Comparison of ENCODE assay signal across 9 cellular contexts in the genomic region with DNA sequence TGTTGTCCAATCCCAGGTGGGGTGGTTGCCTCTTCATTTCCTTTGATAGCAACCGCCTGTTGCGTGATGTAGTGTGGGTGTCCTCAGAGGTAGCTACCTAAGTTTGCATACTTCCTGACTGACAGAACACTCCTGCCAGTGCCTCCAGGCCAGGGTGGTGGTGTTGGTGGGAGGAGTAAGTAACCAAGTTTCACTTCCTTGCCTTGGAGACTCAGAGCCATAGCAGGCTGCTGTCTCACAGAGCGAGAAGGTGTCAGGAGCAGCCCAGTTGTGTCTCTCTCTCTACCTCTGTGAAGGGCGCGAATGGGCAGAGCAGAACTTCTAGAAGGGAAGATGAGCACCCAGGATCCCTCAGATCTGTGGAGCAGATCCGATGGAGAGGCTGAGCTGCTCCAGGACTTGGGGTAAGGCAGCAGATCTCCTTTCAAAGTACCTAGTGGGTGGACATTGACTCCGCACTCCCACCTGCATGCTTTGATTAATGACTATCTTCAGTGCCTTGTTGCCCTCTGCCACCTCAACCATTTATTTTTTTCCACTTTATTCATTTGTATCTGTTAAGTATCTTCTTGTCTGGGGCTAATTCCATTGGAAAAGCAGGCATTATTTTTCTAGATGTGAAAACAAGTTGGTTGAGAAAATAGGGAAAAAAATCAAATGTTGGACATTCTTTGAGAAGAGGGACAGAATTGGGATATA. TPM values are rescaled to one million over a fixed set of nuclear protein-coding genes. Genes with fewer than 3 reads are reported as not detected.
A peak's percentile ranks its signal among the peaks of the same experiment; 100 is the strongest.
DNase-seq lines count a peak whose midpoint lies in the region; ATAC-seq and TF ChIP-seq lines count a peak whose summit lies in the region.
"Had no signal": no experiment of that assay in that cellular context is flagged by ENCODE, and none has a peak within 500 bp of the region (broad histone marks: within the 10 kb centered on the region; RNA-seq: fewer than 3 reads in every experiment).

A gene with protein sequence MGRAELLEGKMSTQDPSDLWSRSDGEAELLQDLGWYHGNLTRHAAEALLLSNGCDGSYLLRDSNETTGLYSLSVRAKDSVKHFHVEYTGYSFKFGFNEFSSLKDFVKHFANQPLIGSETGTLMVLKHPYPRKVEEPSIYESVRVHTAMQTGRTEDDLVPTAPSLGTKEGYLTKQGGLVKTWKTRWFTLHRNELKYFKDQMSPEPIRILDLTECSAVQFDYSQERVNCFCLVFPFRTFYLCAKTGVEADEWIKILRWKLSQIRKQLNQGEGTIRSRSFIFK (plus strand): TSS at position 217 of the 699 bp plus-strand sequence. CDS start 87 bp downstream, at position 304.

- peak; percentile 99 for ATAC-seq in HG02943 (IDR thresholded peaks at IDR 0.05; ENCODE audit: low read depth, unreplicated experiment)
- ATAC-seq in lower lobe of right lung: peak; percentile 67 to 88

- DNase-seq in SIG-M5 (lab: John Stamatoyannopoulos, UW) (peak; percentile 75), lower lobe of right lung (peak; percentile 70), SK-N-DZ (ENCODE audit: low spot score) (no peak), NCI-H2171 treated with DMSO at 0.1 percent for 48 hours (lab: John Stamatoyannopoulos, UW) (no peak)
- DNase-seq in activated naive CD4-positive, alpha-beta T cell (lab: John Stamatoyannopoulos, UW): peak; percentile 13 to 59 (median 26)
- DNase-seq in stimulated activated naive CD4-positive, alpha-beta T cell (lab: John Stamatoyannopoulos, UW): peak; percentile 53 to 85 (median 74)

- peak within 1 kb of the TSS; percentile 45 for H3K4me3 ChIP-seq in lower lobe of right lung

- peak within 1 kb of the TSS; percentile 54 for H3K27ac ChIP-seq in lower lobe of right lung
- H3K27ac ChIP-seq: parathyroid adenoma had no signal

- H3K4me1 ChIP-seq in lower lobe of right lung: peaks cover 26% of the 10 kb centered on the region
- H3K4me1 ChIP-seq: parathyroid adenoma had no signal

- intact Hi-C loops in lower lobe of right lung (cut with DNase I): no loop called here

- no peaks in the 10 kb centered on the region for H3K27me3 ChIP-seq in lower lobe of right lung (ENCODE audit: low read depth)

- no peak for TF ChIP-seq CTCF in lower lobe of right lung (IDR thresholded peaks at IDR 0.05)

- no peaks in the 10 kb centered on the region for H3K9me3 ChIP-seq in lower lobe of right lung

- peak; percentile 97 for TF ChIP-seq POLR2A in GM18526 (IDR thresholded peaks at IDR 0.05; ENCODE audit: extremely low read depth, insufficient read length)

- no peaks in the 10 kb centered on the region for H3K36me3 ChIP-seq in lower lobe of right lung

RNA-seq across cellular contexts. Expression of the gene that starts here (rescaled TPM):
- 15.1 TPM for total RNA-seq in lower lobe of right lung
- polyA plus RNA-seq in SK-N-DZ (2014; cell fraction: cytosol; rRNA removed): not detected in 2 replicates
- polyA plus RNA-seq in SK-N-DZ (2014; cell fraction: nucleus; rRNA removed): not detected in 2 replicates

Comparison
In these comparisons a context has a peak if more than half of its experiments do, and no peak if none do; other contexts are left out.
1. DNase-seq: peak in SIG-M5 (single experiment), activated naive CD4-positive, alpha-beta T cell (4 of 4), lower lobe of right lung (single experiment) and stimulated activated naive CD4-positive, alpha-beta T cell (6 of 6); none in SK-N-DZ (single experiment) and NCI-H2171 treated with DMSO at 0.1 percent for 48 hours (single experiment).